In the genomic region with DNA sequence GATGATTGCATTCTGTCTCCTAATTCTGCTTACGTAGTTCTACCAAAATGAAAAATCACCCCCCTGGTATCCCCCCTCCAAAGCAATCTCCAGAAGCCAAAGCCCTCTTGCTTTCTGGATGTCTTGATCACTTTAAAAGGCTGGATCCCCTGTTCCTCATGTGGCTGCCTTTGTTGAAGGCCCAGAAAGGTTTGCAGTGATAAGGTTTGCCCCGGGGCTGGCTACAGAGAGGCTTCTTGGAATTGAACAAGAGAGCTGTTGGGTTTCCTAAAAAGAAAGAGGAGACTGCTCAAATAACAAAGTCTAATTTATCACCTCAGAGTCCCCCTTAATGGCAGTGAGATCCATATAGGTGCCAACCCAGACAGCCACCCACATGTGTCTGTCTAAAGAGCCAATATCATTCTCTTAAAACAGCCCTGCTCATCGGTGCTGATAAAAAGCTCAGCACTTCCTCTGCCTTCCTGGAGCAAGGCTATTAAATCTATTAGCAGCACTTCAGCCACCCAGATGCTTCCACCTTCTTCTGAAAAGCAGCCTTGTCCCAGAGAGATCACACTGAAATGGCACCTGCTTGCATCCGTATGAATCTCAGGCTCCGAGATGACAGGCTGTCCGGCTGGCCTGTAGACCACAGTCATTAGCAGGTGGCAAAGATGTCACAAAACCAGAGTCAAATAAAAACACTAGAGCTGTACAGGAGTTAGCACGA, we compare ENCODE assay signal across 16 cellular contexts.
A peak's percentile ranks its signal among the peaks of the same experiment; 100 is the strongest.
DNase-seq lines count a peak whose midpoint lies in the region; ATAC-seq and TF ChIP-seq lines count a peak whose summit lies in the region.
"Had no signal": no experiment of that assay in that cellular context is flagged by ENCODE, and none has a peak within 500 bp of the region (broad histone marks: within the 10 kb centered on the region; RNA-seq: fewer than 3 reads in every experiment).

No MANE protein-coding gene starts in this region.

- H2AFZ ChIP-seq in mammary epithelial cell (ENCODE audit: low read depth, low read length), result no peak overlapping the region

- 89% methylated on average over 7 of the region's 7 CpGs for WGBS in mammary epithelial cell (ENCODE audit: low coverage, missing lambda C conversion rate)

- H4K20me1 ChIP-seq in mammary epithelial cell (ENCODE audit: insufficient read depth, low read length), result no peaks in the 10 kb centered on the region

- H3K27ac Mint-ChIP-seq in neural crest cell (ENCODE audit: unreplicated experiment), result peak overlapping the region; percentile 54
- H3K27ac Mint-ChIP-seq: CD14-positive monocyte, H9 had no signal

- no peaks in the 10 kb centered on the region for H3K4me1 ChIP-seq in mammary epithelial cell (ENCODE audit: insufficient read depth, low read length)
- no peaks in the 10 kb centered on the region for H3K4me1 ChIP-seq in breast epithelium
- H3K4me1 ChIP-seq: Caco-2 had no signal

- H3K4me2 ChIP-seq in mammary epithelial cell (ENCODE audit: insufficient read depth, low read depth, low read length), result no peak overlapping the region
- H3K4me2 ChIP-seq: A549 had no signal

- no peak overlapping the region for H3K4me3 ChIP-seq in mammary epithelial cell (replicated peaks in 1 of 3; ENCODE audit: insufficient read depth in 1 of 3, low read depth in 2 of 3, low read length in 3 of 3)
- no peak overlapping the region for H3K4me3 ChIP-seq in breast epithelium
- H3K4me3 ChIP-seq: A549 had no signal

- no peak overlapping the region for H3K9ac ChIP-seq in mammary epithelial cell (ENCODE audit: insufficient read depth, low read length)

- DNase-seq in ELF-1 (ENCODE audit: low read depth, low spot score), result peak; percentile 71
- peak; percentile 11 for DNase-seq in SK-MEL-5 (ENCODE audit: low read depth, low spot score)
- peak; percentile 77 for DNase-seq in islet precursor cell
- no peak for DNase-seq in neural crest cell (ENCODE audit: low read depth, low spot score)
- no peak for DNase-seq in mammary epithelial cell
- no peak for DNase-seq in NCI-H774 (lab: John Stamatoyannopoulos, UW)
- DNase-seq in breast epithelium (ENCODE audit: low spot score in 2 of 2), result no peak
- DNase-seq: Caco-2; CD8-positive, alpha-beta memory T cell; DMS53; GOT3; H9 had no signal

- CTCF ChIA-PET in mammary epithelial cell (lab: Charles Lee; ENCODE audit: low non-redundant PET), result no interaction called here

- peaks cover 5% of the 10 kb centered on the region for H3K9me3 ChIP-seq in mammary epithelial cell (replicated peaks; ENCODE audit: insufficient read depth, low read length)
- H3K9me3 ChIP-seq in breast epithelium, result peaks cover 0 to 16% of the 10 kb centered on the region in 2 donors
- H3K9me3 ChIP-seq: Caco-2 had no signal

- no peaks in the 10 kb centered on the region for H3K79me2 ChIP-seq in mammary epithelial cell (ENCODE audit: insufficient read depth, low read length)

- dilution Hi-C loops in mammary epithelial cell (cut with HindIII; ENCODE audit: low sequenced_read_pairs), result no loop called here

- peaks cover 14% of the 10 kb centered on the region for H3K9me3 Mint-ChIP-seq in neural crest cell

- H3K4me3 Mint-ChIP-seq in neural crest cell, result no peak overlapping the region
- H3K4me3 Mint-ChIP-seq: CD14-positive monocyte; CD8-positive, alpha-beta memory T cell; H9 had no signal

- intact Hi-C loops in mammary epithelial cell (cut with micrococcal nuclease), result no loop called here
- intact Hi-C loops in breast epithelium (cut with DNase I; ENCODE audit: low total_unique reads), result no loop called here

- peaks cover 43% of the 10 kb centered on the region for H3K36me3 Mint-ChIP-seq in neural crest cell (ENCODE audit: low read depth)

- no peak for TF ChIP-seq CTCF in neural crest cell (conservative IDR thresholded peaks at IDR 0.05)
- no peak for TF ChIP-seq CTCF in mammary epithelial cell (conservative IDR thresholded peaks at IDR 0.05 in 1 of 2, IDR thresholded peaks at IDR 0.05 in 1 of 2; ENCODE audit: extremely low read depth in 1 of 2, insufficient read depth in 1 of 2, low read depth in 1 of 2, low read length in 2 of 2)
- TF ChIP-seq CTCF in breast epithelium (IDR thresholded peaks at IDR 0.05), result no peak

- H3K27me3 ChIP-seq in mammary epithelial cell (ENCODE audit: insufficient read depth, low read length) (no peaks in the 10 kb centered on the region), breast epithelium (no peaks in the 10 kb centered on the region)

- no peak for TF ChIP-seq POLR2A in breast epithelium (IDR thresholded peaks at IDR 0.05)

- in situ Hi-C loops in SK-MEL-5 (cut with HindIII; ENCODE audit: low pct_unique_long_range_greater_than_20kb, low sequenced_read_pairs), result no loop called here
- in situ Hi-C loops in mammary epithelial cell (cut with MboI; ENCODE audit: low sequenced_read_pairs in 2 of 2), result no loop called here

- no peaks in the 10 kb centered on the region for H3K4me1 Mint-ChIP-seq in neural crest cell
- H3K4me1 Mint-ChIP-seq: H9 had no signal

- H3K36me3 ChIP-seq in mammary epithelial cell (ENCODE audit: insufficient read depth, low read length) (no peaks in the 10 kb centered on the region), breast epithelium (peaks cover 4% of the 10 kb centered on the region)

- no peak overlapping the region for H3K27ac ChIP-seq in mammary epithelial cell (ENCODE audit: insufficient read depth, low read depth, low read length)
- no peak overlapping the region for H3K27ac ChIP-seq in breast epithelium
- H3K27ac ChIP-seq: A549, HL-60 had no signal

- BruUV-seq in mammary epithelial cell (replicated peaks; lab: Mats Ljungman, UMichigan), result no TSS peak

- no peak for ATAC-seq in GM18867 (IDR thresholded peaks at IDR 0.05; ENCODE audit: unreplicated experiment)
- ATAC-seq: A549 had no signal

- H3K27me3 Mint-ChIP-seq in neural crest cell (ENCODE audit: low read depth), result no peaks in the 10 kb centered on the region
- H3K27me3 Mint-ChIP-seq: CD8-positive, alpha-beta memory T cell had no signal

Comparison
In these comparisons a context has a peak if more than half of its experiments do, and no peak if none do; other contexts are left out.
1. DNase-seq: peak in ELF-1 (single experiment), SK-MEL-5 (single experiment) and islet precursor cell (single experiment); none in neural crest cell (single experiment), mammary epithelial cell (single experiment), NCI-H774 (single experiment) and breast epithelium (0 of 2).